12 cellular contexts compared by ENCODE assay signal in the genomic region with DNA sequence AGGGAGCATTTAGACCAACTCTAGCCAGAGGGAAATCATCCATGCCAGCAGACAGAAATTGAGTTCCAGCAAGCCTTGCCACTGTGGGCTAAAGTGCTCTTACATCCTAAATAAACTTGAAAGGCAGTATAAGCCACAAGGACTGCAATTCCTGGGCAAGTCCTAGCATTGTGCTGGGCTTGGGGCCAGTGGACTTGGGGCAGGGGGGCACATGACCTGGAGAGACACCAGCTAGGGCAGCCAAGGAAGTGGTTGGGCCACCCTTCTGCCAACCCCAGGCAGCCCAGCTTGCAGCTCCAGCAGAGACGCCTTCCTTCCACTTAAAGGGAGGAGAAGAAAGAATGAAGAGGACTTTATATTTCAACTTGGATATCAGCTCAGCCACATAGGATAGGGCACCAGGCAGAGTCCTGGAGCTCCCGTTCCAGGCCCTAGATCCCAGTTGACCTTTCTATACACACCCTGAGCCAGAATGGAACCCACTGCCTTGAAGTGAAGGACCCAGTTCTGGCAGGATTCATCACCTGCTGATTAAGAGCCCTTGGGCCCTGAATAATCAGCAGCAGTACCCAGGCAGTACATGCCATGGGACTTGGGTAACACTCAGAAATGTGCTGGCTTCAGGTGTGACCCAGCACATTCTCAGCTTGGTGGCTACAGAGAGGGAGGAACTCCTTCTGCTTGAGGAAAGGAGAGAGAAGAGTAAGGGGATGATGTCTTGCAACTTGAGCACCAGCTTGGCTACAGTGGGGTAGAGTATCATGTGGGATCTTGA.
"Had no signal": no experiment of that assay in that cellular context is flagged by ENCODE, and none has a peak within 500 bp of the region (broad histone marks: within the 10 kb centered on the region; RNA-seq: fewer than 3 reads in every experiment).

No MANE protein-coding gene starts in this region.

- H3K4me1 ChIP-seq: psoas muscle, tibial artery, vagina had no signal

- H3K4me3 Mint-ChIP-seq: nephron; stimulated activated memory B cell treated with anti-CD40 and anti-IgM and Interleukin-4, amounts not matched to agents 10 μg/mL and 1 μg/mL and 100 μg/mL, for 72 hours; T-helper 2 cell treated with Interferon-gamma antibody and Interleukin-4, amounts not matched to agents 5 μg/mL and 100 μg/mL, for 36 hours had no signal

- DNase-seq: activated naive CD4-positive, alpha-beta T cell; occipital lobe; psoas muscle; stimulated activated CD4-positive, alpha-beta T cell treated with anti-CD3 and anti-CD28 coated beads, Interleukin-12 subunit alpha, Interleukin-12 subunit beta, amount 100 ng/mL, for 4 hours; tibial artery had no signal

- H3K36me3 Mint-ChIP-seq: stimulated activated memory B cell treated with anti-CD40 and anti-IgM and Interleukin-4, amounts not matched to agents 10 μg/mL and 1 μg/mL and 100 μg/mL, for 72 hours had no signal

- ATAC-seq: activated CD4-positive, CD25-positive, alpha-beta regulatory T cell treated with anti-CD3 and anti-CD28 coated beads, Interleukin-2, amount 50 U/mL, for 24 hours; esophagus mucosa; left lobe of liver; psoas muscle; stimulated activated memory B cell treated with anti-CD40 and anti-IgM and Interleukin-4, amounts not matched to agents 10 μg/mL and 1 μg/mL and 100 μg/mL, for 72 hours had no signal

- H3K27ac ChIP-seq: psoas muscle, tibial artery, vagina had no signal

- H3K27me3 ChIP-seq: tibial artery, vagina had no signal

- H3K9me3 ChIP-seq: psoas muscle, vagina had no signal

- H3K4me3 ChIP-seq: psoas muscle, tibial artery, vagina had no signal

- H3K36me3 ChIP-seq: tibial artery, vagina had no signal

- H3K27me3 Mint-ChIP-seq: stimulated activated memory B cell treated with anti-CD40 and anti-IgM and Interleukin-4, amounts not matched to agents 10 μg/mL and 1 μg/mL and 100 μg/mL, for 72 hours had no signal

- H3K27ac Mint-ChIP-seq: nephron; stimulated activated memory B cell treated with anti-CD40 and anti-IgM and Interleukin-4, amounts not matched to agents 10 μg/mL and 1 μg/mL and 100 μg/mL, for 72 hours; T-helper 2 cell treated with Interferon-gamma antibody and Interleukin-4, amounts not matched to agents 5 μg/mL and 100 μg/mL, for 36 hours had no signal

- H3K4me1 Mint-ChIP-seq: stimulated activated memory B cell treated with anti-CD40 and anti-IgM and Interleukin-4, amounts not matched to agents 10 μg/mL and 1 μg/mL and 100 μg/mL, for 72 hours had no signal
